Comparison of ENCODE assay signal across 8 cellular contexts in genomic region chr22:40436460-40437431, GRCh38.
DNase-seq lines count a peak whose midpoint lies in the region; ATAC-seq and TF ChIP-seq lines count a peak whose summit lies in the region.

No MANE protein-coding gene starts in this region.

- no peak for TF ChIP-seq POLR2A in transverse colon (IDR thresholded peaks at IDR 0.05)

- peak; percentile 49 for TF ChIP-seq CTCF in LNCaP clone FGC (IDR thresholded peaks at IDR 0.05; ENCODE audit: control insufficient read depth, extremely low read depth, insufficient read depth)
- TF ChIP-seq CTCF in transverse colon (IDR thresholded peaks at IDR 0.05) = peak; percentile 62 to 78 (median 72)

- peak; percentile 64 for ATAC-seq in GM21825 (IDR thresholded peaks at IDR 0.05; ENCODE audit: unreplicated experiment)
- peak; percentile 60 for ATAC-seq in SK-N-SH treated with all-trans-retinoic acid at 6 μM for 48 hours

- no peaks in the 10 kb centered on the region for H3K9me3 Mint-ChIP-seq in activated naive CD4-positive, alpha-beta T cell treated with anti-CD3 and anti-CD28 coated beads for 36 hours

- no peaks in the 10 kb centered on the region for H3K27me3 ChIP-seq in transverse colon

- intact Hi-C loops in activated naive CD4-positive, alpha-beta T cell treated with anti-CD3 and anti-CD28 coated beads for 36 hours (cut with micrococcal nuclease) = loop anchor here (1.0 to 5.0 kb wide), 6 partner anchors 26 to 461 kb away; no protein-coding TSS in a partner anchor
- intact Hi-C loops in transverse colon (cut with DNase I; ENCODE audit: low total_unique reads) = loop anchor here (2.0 kb wide), 1 partner anchor 210 kb away; no protein-coding TSS in a partner anchor

- H3K27ac ChIP-seq in transverse colon = peak overlapping the region; percentile 50 to 78 (median 68)

- peaks cover 0 to 51% (median 15%) of the 10 kb centered on the region in 4 donors for H3K4me1 ChIP-seq in transverse colon

- H3K27ac Mint-ChIP-seq in activated naive CD4-positive, alpha-beta T cell treated with anti-CD3 and anti-CD28 coated beads for 36 hours = peak overlapping the region; percentile 72

- in situ Hi-C loops in transverse colon (cut with MboI; ENCODE audit: low pct_ligation_motif_present in 1 of 4, low pct_unique_long_range_greater_than_20kb in 1 of 4, low sequenced_read_pairs in 3 of 4) = loop anchor here in 3 of 4 donors (5.0 to 10.0 kb wide), 2 partner anchors 206 to 208 kb away; no protein-coding TSS in a partner anchor

- no peak overlapping the region for H3K4me3 ChIP-seq in LNCaP clone FGC (ENCODE audit: low read depth, low read length)
- peak overlapping the region in 1 of 4 donors; percentile 30 for H3K4me3 ChIP-seq in transverse colon

- DNase-seq in activated naive CD4-positive, alpha-beta T cell treated with anti-CD3 and anti-CD28 coated beads for 36 hours = peak; percentile 18
- DNase-seq in activated naive CD4-positive, alpha-beta T cell treated with anti-CD3 and anti-CD28 coated beads, Interleukin-2, amount 50 U/mL, for 16 hours = no peak
- DNase-seq in LNCaP clone FGC (ENCODE audit: low read depth) = peak; percentile 32
- DNase-seq in dermis blood vessel endothelial cell = peak; percentile 74
- DNase-seq in medulla oblongata (ENCODE audit: extremely low spot score) = peak; percentile 84
- DNase-seq in transverse colon = peak; percentile 31

- peaks cover 53% of the 10 kb centered on the region for H3K4me1 Mint-ChIP-seq in activated naive CD4-positive, alpha-beta T cell treated with anti-CD3 and anti-CD28 coated beads for 36 hours (ENCODE audit: low read depth)

- H3K36me3 ChIP-seq in transverse colon = peaks cover 0 to 6% (median 0%) of the 10 kb centered on the region in 4 donors

- peaks cover 11% of the 10 kb centered on the region for H3K36me3 Mint-ChIP-seq in activated naive CD4-positive, alpha-beta T cell treated with anti-CD3 and anti-CD28 coated beads for 36 hours (ENCODE audit: low read depth)

- H3K27me3 Mint-ChIP-seq in activated naive CD4-positive, alpha-beta T cell treated with anti-CD3 and anti-CD28 coated beads for 36 hours (ENCODE audit: low read depth) = no peaks in the 10 kb centered on the region

- CTCF ChIA-PET in activated naive CD4-positive, alpha-beta T cell treated with anti-CD3 and anti-CD28 coated beads for 36 hours (lab: Charles Lee) = interaction anchor here (0.5 to 9.6 kb wide), 53 partner anchors 9 to 1731 kb away, joined by 3 to 104 read pairs (median 4); partner anchors contain the start of gene MRTFA

- no peaks in the 10 kb centered on the region for H3K9me3 ChIP-seq in transverse colon

- WGBS in transverse colon (ENCODE audit: low coverage in 1 of 2), 2 donors = 29 to 52% methylated on average over 7 to 14 of the region's 14 CpGs

- no peak overlapping the region for H3K4me3 Mint-ChIP-seq in activated naive CD4-positive, alpha-beta T cell treated with anti-CD3 and anti-CD28 coated beads for 36 hours

- no peak for TF ChIP-seq EP300 in transverse colon (IDR thresholded peaks at IDR 0.05; ENCODE audit: low read depth)

TF ChIP-seq in SK-N-SH treated with all-trans-retinoic acid at 6 μM for 48 hours, 23 proteins besides CTCF, POLR2A, EP300 and RAD21:
- TF ChIP-seq SNAI2 (CRISPR knock-in tag; IDR thresholded peaks at IDR 0.05) (no peak), CSRNP3 (CRISPR knock-in tag; IDR thresholded peaks at IDR 0.05) (no peak), CREB5 (CRISPR knock-in tag; IDR thresholded peaks at IDR 0.05; ENCODE audit: low read depth) (no peak), RARB (CRISPR knock-in tag; IDR thresholded peaks at IDR 0.05) (no peak), ARNTL (CRISPR knock-in tag; IDR thresholded peaks at IDR 0.05; ENCODE audit: borderline replicate concordance, low read depth) (no peak), ESRRG (CRISPR knock-in tag; IDR thresholded peaks at IDR 0.05) (no peak), BACH2 (CRISPR knock-in tag; IDR thresholded peaks at IDR 0.05; ENCODE audit: borderline replicate concordance) (no peak), ZFP30 (CRISPR knock-in tag; IDR thresholded peaks at IDR 0.05) (no peak), PATZ1 (CRISPR knock-in tag; IDR thresholded peaks at IDR 0.05; ENCODE audit: borderline replicate concordance) (no peak), ZNF8 (CRISPR knock-in tag; IDR thresholded peaks at IDR 0.05) (no peak), ZC3H10 (CRISPR knock-in tag; IDR thresholded peaks at IDR 0.05) (no peak), GLIS3 (CRISPR knock-in tag; IDR thresholded peaks at IDR 0.05) (no peak), TCF4 (CRISPR knock-in tag; IDR thresholded peaks at IDR 0.05; ENCODE audit: borderline replicate concordance) (no peak)
